ENCODE assay signal across 31 cellular contexts in genomic region chr6:70423189-70424133, GRCh38.
"Had no signal": no experiment of that assay in that cellular context is flagged by ENCODE, and none has a peak within 500 bp of the region (broad histone marks: within the 10 kb centered on the region; RNA-seq: fewer than 3 reads in every experiment).

No MANE protein-coding gene starts in this region.

- H3K4me1 ChIP-seq: ascending aorta, colonic mucosa had no signal

- H3K9me3 ChIP-seq: ascending aorta, colonic mucosa, neutrophil, transverse colon had no signal

- H3K4me3 ChIP-seq: ascending aorta, colonic mucosa, dorsolateral prefrontal cortex, hepatocyte, transverse colon had no signal

- H3K36me3 Mint-ChIP-seq: natural killer cell had no signal

- H3K36me3 ChIP-seq: colonic mucosa, neutrophil had no signal

- DNase-seq: activated CD4-positive, alpha-beta T cell treated with anti-CD3 and anti-CD28 coated beads, Interleukin-2, amount 10 ng/mL, durations not matched to agents 7 days and 5 days; activated CD4-positive, CD25-positive, alpha-beta regulatory T cell treated with anti-CD3 and anti-CD28 coated beads, Interleukin-2, amount 50 U/mL, for 72 hours; activated CD8-positive, alpha-beta memory T cell treated with anti-CD3 and anti-CD28 coated beads, Interleukin-2, amount 10 ng/mL, durations not matched to agents 7 days and 5 days; activated CD8-positive, alpha-beta T cell treated with anti-CD3 and anti-CD28 coated beads for 36 hours; central memory CD4-positive, alpha-beta T cell; colonic mucosa; dorsolateral prefrontal cortex; endodermal cell; glutamatergic neuron; immature natural killer cell; left ventricle myocardium superior; mammary epithelial cell; midbrain; natural killer cell; small intestine; stimulated activated CD4-positive, alpha-beta T cell treated with anti-CD3 and anti-CD28 coated beads, Interleukin-15, amount 100 ng/mL, for 24 hours; stimulated activated CD8-positive, alpha-beta memory T cell treated with anti-CD3 and anti-CD28 coated beads, Interleukin-4, amount 100 ng/mL, for 48 hours; stimulated activated naive B cell treated with anti-CD40 and anti-IgM and Interleukin-4, amounts not matched to agents 10 μg/mL and 1 μg/mL and 100 μg/mL, for 72 hours; T-cell; transverse colon; WERI-Rb-1 had no signal

- H3K4me3 Mint-ChIP-seq: activated CD4-positive, alpha-beta T cell treated with anti-CD3 and anti-CD28 coated beads, Interleukin-2, amount 10 ng/mL, durations not matched to agents 7 days and 5 days; activated CD8-positive, alpha-beta memory T cell treated with anti-CD3 and anti-CD28 coated beads, Interleukin-2, amount 10 ng/mL, durations not matched to agents 7 days and 5 days; activated CD8-positive, alpha-beta T cell treated with anti-CD3 and anti-CD28 coated beads for 36 hours; activated T-helper 17 cell treated with anti-CD3 and anti-CD28 coated beads, Interleukin-2, amount 50 U/mL, for 72 hours; endodermal cell; immature natural killer cell; natural killer cell; stimulated activated naive B cell treated with anti-CD40 and anti-IgM and Interleukin-4, amounts not matched to agents 10 μg/mL and 1 μg/mL and 100 μg/mL, for 72 hours; T-cell; T-helper 2 cell treated with Interferon-gamma antibody and Interleukin-4, amounts not matched to agents 5 μg/mL and 100 μg/mL, for 36 hours had no signal

- H3K27ac ChIP-seq: ascending aorta, colonic mucosa, epithelial cell of prostate, hepatocyte, neutrophil, WERI-Rb-1 had no signal

- ATAC-seq: activated CD8-positive, alpha-beta memory T cell treated with anti-CD3 and anti-CD28 coated beads, Interleukin-2, amount 10 ng/mL, durations not matched to agents 7 days and 5 days; activated CD8-positive, alpha-beta T cell treated with anti-CD3 and anti-CD28 coated beads for 36 hours; activated naive CD4-positive, alpha-beta T cell treated with anti-CD3 and anti-CD28 coated beads, Interleukin-2, amount 50 U/mL, for 72 hours; activated T-helper 17 cell treated with anti-CD3 and anti-CD28 coated beads, Interleukin-2, amount 50 U/mL, for 72 hours; left ventricle myocardium superior; natural killer cell; sciatic nerve; stimulated activated naive B cell treated with anti-CD40 and anti-IgM and Interleukin-4, amounts not matched to agents 10 μg/mL and 1 μg/mL and 100 μg/mL, for 72 hours; T-cell had no signal

- H3K9me3 Mint-ChIP-seq: activated CD4-positive, alpha-beta T cell treated with anti-CD3 and anti-CD28 coated beads, Interleukin-2, amount 10 ng/mL, durations not matched to agents 7 days and 5 days; activated CD8-positive, alpha-beta T cell treated with anti-CD3 and anti-CD28 coated beads for 36 hours; activated naive CD4-positive, alpha-beta T cell treated with anti-CD3 and anti-CD28 coated beads, Interleukin-2, amount 50 U/mL, for 72 hours; activated T-helper 17 cell treated with anti-CD3 and anti-CD28 coated beads, Interleukin-2, amount 50 U/mL, for 72 hours; endodermal cell; immature natural killer cell; natural killer cell; stimulated activated naive B cell treated with anti-CD40 and anti-IgM and Interleukin-4, amounts not matched to agents 10 μg/mL and 1 μg/mL and 100 μg/mL, for 72 hours; T-cell; T-helper 2 cell treated with Interferon-gamma antibody and Interleukin-4, amounts not matched to agents 5 μg/mL and 100 μg/mL, for 36 hours had no signal

- H3K27ac Mint-ChIP-seq: activated CD4-positive, alpha-beta T cell treated with anti-CD3 and anti-CD28 coated beads, Interleukin-2, amount 10 ng/mL, durations not matched to agents 7 days and 5 days; activated CD8-positive, alpha-beta memory T cell treated with anti-CD3 and anti-CD28 coated beads, Interleukin-2, amount 10 ng/mL, durations not matched to agents 7 days and 5 days; activated CD8-positive, alpha-beta T cell treated with anti-CD3 and anti-CD28 coated beads for 36 hours; activated naive CD4-positive, alpha-beta T cell treated with anti-CD3 and anti-CD28 coated beads, Interleukin-2, amount 50 U/mL, for 72 hours; activated T-helper 17 cell treated with anti-CD3 and anti-CD28 coated beads, Interleukin-2, amount 50 U/mL, for 72 hours; endodermal cell; immature natural killer cell; natural killer cell; stimulated activated naive B cell treated with anti-CD40 and anti-IgM and Interleukin-4, amounts not matched to agents 10 μg/mL and 1 μg/mL and 100 μg/mL, for 72 hours; T-cell; T-helper 2 cell treated with Interferon-gamma antibody and Interleukin-4, amounts not matched to agents 5 μg/mL and 100 μg/mL, for 36 hours had no signal

- FAIRE-seq: frontal cortex, small intestine, urothelium cell line had no signal

- H3K4me1 Mint-ChIP-seq: activated CD4-positive, alpha-beta T cell treated with anti-CD3 and anti-CD28 coated beads, Interleukin-2, amount 10 ng/mL, durations not matched to agents 7 days and 5 days; activated CD8-positive, alpha-beta memory T cell treated with anti-CD3 and anti-CD28 coated beads, Interleukin-2, amount 10 ng/mL, durations not matched to agents 7 days and 5 days; activated T-helper 17 cell treated with anti-CD3 and anti-CD28 coated beads, Interleukin-2, amount 50 U/mL, for 72 hours; immature natural killer cell; natural killer cell had no signal

- H3K27me3 Mint-ChIP-seq: activated CD4-positive, alpha-beta T cell treated with anti-CD3 and anti-CD28 coated beads, Interleukin-2, amount 10 ng/mL, durations not matched to agents 7 days and 5 days; activated CD8-positive, alpha-beta memory T cell treated with anti-CD3 and anti-CD28 coated beads, Interleukin-2, amount 10 ng/mL, durations not matched to agents 7 days and 5 days; activated CD8-positive, alpha-beta T cell treated with anti-CD3 and anti-CD28 coated beads for 36 hours; activated T-helper 17 cell treated with anti-CD3 and anti-CD28 coated beads, Interleukin-2, amount 50 U/mL, for 72 hours; stimulated activated naive B cell treated with anti-CD40 and anti-IgM and Interleukin-4, amounts not matched to agents 10 μg/mL and 1 μg/mL and 100 μg/mL, for 72 hours; T-cell had no signal

- H3K27me3 ChIP-seq: ascending aorta, colonic mucosa, dorsolateral prefrontal cortex, hepatocyte, neutrophil, transverse colon had no signal
